In genomic region chr2:174325932-174326879, GRCh38 we compare ENCODE assay signal across 8 cellular contexts. TPM values are rescaled to one million over a fixed set of nuclear protein-coding genes. Genes with fewer than 3 reads are reported as not detected.
A peak's percentile ranks its signal among the peaks of the same experiment; 100 is the strongest.
DNase-seq lines count a peak whose midpoint lies in the region; ATAC-seq, FAIRE-seq and TF ChIP-seq lines count a peak whose summit lies in the region.

No MANE protein-coding gene starts in this region.

- H3K79me2 ChIP-seq in GM12878 (ENCODE audit: control insufficient read depth, insufficient read depth, low read length) = no peaks in the 10 kb centered on the region

- RAD21 ChIA-PET in GM12878 (lab: Charles Lee; ENCODE audit: unreplicated experiment) = interaction anchor here (0.8 kb wide), 1 partner anchor 15 kb away, joined by 3 read pairs; no protein-coding TSS in a partner anchor

- FAIRE-seq in GM12878 (lab: Jason Lieb, UNC) = no peak

- WGBS in GM12878 (ENCODE audit: insufficient coverage, insufficient replicate concordance, low lambda C conversion rate, missing lambda C conversion rate) = under 1% methylated on average over 65 of the region's 69 CpGs
- 3% methylated on average over 55 of the region's 69 CpGs for WGBS in suprapubic skin

- TF ChIP-seq EP300 in GM12878 (IDR thresholded peaks at IDR 0.05; ENCODE audit: borderline replicate concordance in 1 of 2, control insufficient read depth in 1 of 2, low read depth in 2 of 2, low read length in 2 of 2) (no peak), suprapubic skin (IDR thresholded peaks at IDR 0.05) (no peak)

- ATAC-seq in GM12878 (peak; percentile 53), left colon (peak; percentile 41), HG02678 (IDR thresholded peaks at IDR 0.05; ENCODE audit: unreplicated experiment) (no peak)

- CTCF ChIA-PET in GM12878 (lab: Yijun Ruan, JAX) = interaction anchor here (1.2 to 3.0 kb wide), 5 partner anchors 15 to 758 kb away, joined by 3 to 16 read pairs (median 3); no protein-coding TSS in a partner anchor

- H3K4me3 ChIP-seq in GM12878 (peak overlapping the region; percentile 83), suprapubic skin (peak overlapping the region; percentile 57)

- H3K4me1 ChIP-seq in GM12878 (ENCODE audit: control insufficient read depth, insufficient read depth, low read length) (peaks cover 11% of the 10 kb centered on the region), suprapubic skin (peaks cover 33% of the 10 kb centered on the region)

- peak; percentile 26 for DNase-seq in GM04503 (ENCODE audit: low read depth)
- peak; percentile 55 for DNase-seq in NCI-H146 (lab: John Stamatoyannopoulos, UW)
- no peak for DNase-seq in GM12878 (ENCODE audit: low read depth, low spot score)
- no peak for DNase-seq in left colon
- peak; percentile 83 to 86 for DNase-seq in suprapubic skin (ENCODE audit: low spot score in 2 of 2)
- no peak for DNase-seq in cerebellar nuclear complex (lab: John Stamatoyannopoulos, UW)
- no peak for DNase-seq in pons (ENCODE audit: low spot score)

- H3K9me3 ChIP-seq in GM12878 (replicated peaks; ENCODE audit: control insufficient read depth, insufficient read depth, low read length) (no peaks in the 10 kb centered on the region; the same call in 2 of the 3 replicates), suprapubic skin (no peaks in the 10 kb centered on the region)

- peak overlapping the region; percentile 35; the same call in 1 of the 2 replicates for H3K9ac ChIP-seq in GM12878 (ENCODE audit: control insufficient read depth, insufficient read depth, low read length)

- peak overlapping the region; percentile 78 for H2AFZ ChIP-seq in GM12878 (ENCODE audit: control insufficient read depth, low read depth, low read length)

- H3K36me3 ChIP-seq in GM12878 (ENCODE audit: control insufficient read depth in 2 of 2, insufficient read depth in 2 of 2, low read length in 1 of 2) (no peaks in the 10 kb centered on the region), suprapubic skin (no peaks in the 10 kb centered on the region)

- SMC1A ChIA-PET in GM12878 (lab: Charles Lee; ENCODE audit: uncharacterized antibody, unreplicated experiment) = interaction anchor here (0.6 to 0.9 kb wide), 2 partner anchors 21 to 89 kb away, joined by 3 read pairs; no protein-coding TSS in a partner anchor

- no TSS peak for BruUV-seq in GM12878 (replicated peaks; lab: Mats Ljungman, UMichigan)

- H3K27me3 ChIP-seq in GM12878 (replicated peaks in 1 of 2; ENCODE audit: control insufficient read depth in 2 of 2, insufficient read depth in 2 of 2, low read length in 1 of 2) (peaks cover 11 to 27% of the 10 kb centered on the region in 2 experiments), suprapubic skin (peaks cover 64% of the 10 kb centered on the region)

- no peaks in the 10 kb centered on the region for H4K20me1 ChIP-seq in GM12878 (ENCODE audit: control insufficient read depth, insufficient read depth)

- TF ChIP-seq CTCF in GM12878 (IDR thresholded peaks at IDR 0.05 in 2 of 3, conservative IDR thresholded peaks at IDR 0.05 in 1 of 3; ENCODE audit: control insufficient read depth in 2 of 3, extremely low read depth in 1 of 3, insufficient read depth in 1 of 3, low read depth in 3 of 3, low read length in 3 of 3) (no peak), suprapubic skin (IDR thresholded peaks at IDR 0.05) (no peak)

- peak overlapping the region; percentile 97 for H3K4me2 ChIP-seq in GM12878 (ENCODE audit: control insufficient read depth, insufficient read depth)

- no peak for TF ChIP-seq RAD21 in GM12878 (IDR thresholded peaks at IDR 0.05; ENCODE audit: insufficient read depth, low read depth, low read length)

- POLR2A ChIA-PET in GM12878 (lab: Charles Lee) = interaction anchor here (0.6 kb wide), 1 partner anchor 130 kb away, joined by 3 read pairs; no protein-coding TSS in a partner anchor

- intact Hi-C loops in GM12878 (cut with micrococcal nuclease; ENCODE audit: unreplicated experiment) = no loop called here
- intact Hi-C loops in left colon (cut with DNase I, micrococcal nuclease) = no loop called here

- in situ Hi-C loops in GM12878 (cut with MboI) = no loop called here

- TF ChIP-seq POLR2A in GM12878 (IDR thresholded peaks at IDR 0.05; ENCODE audit: low read depth, low read length) = no peak
- TF ChIP-seq POLR2A in suprapubic skin (IDR thresholded peaks at IDR 0.05) = no peak

- no peak overlapping the region for H3K27ac ChIP-seq in GM12878 (ENCODE audit: control insufficient read depth, insufficient read depth)
- peak overlapping the region; percentile 64 for H3K27ac ChIP-seq in suprapubic skin

TF ChIP-seq in GM12878, 131 proteins besides CTCF, POLR2A, EP300 and RAD21 (continues in another document):
- TF ChIP-seq SPI1 (IDR thresholded peaks at IDR 0.05; ENCODE audit: borderline replicate concordance, insufficient read depth, low read depth, low read length) (0 out of 2 replicates have a peak, but pooled peaks have one; percentile 10), MYB (IDR thresholded peaks at IDR 0.05; ENCODE audit: borderline replicate concordance, low read depth, low read length) (no peak), BCLAF1 (IDR thresholded peaks at IDR 0.05) (no peak), ASH2L (IDR thresholded peaks at IDR 0.05; ENCODE audit: borderline replicate concordance, low read depth) (no peak), FOS (IDR thresholded peaks at IDR 0.05; ENCODE audit: borderline replicate concordance, extremely low read depth, insufficient read length) (no peak), HDGF (IDR thresholded peaks at IDR 0.05) (no peak), EGR1 (IDR thresholded peaks at IDR 0.05; ENCODE audit: borderline replicate concordance in 1 of 2, low read depth in 2 of 2, low read length in 2 of 2) (0 out of 3 replicates have a peak, but pooled peaks of 1 of the 2 experiments have one; percentile 14)
- TF ChIP-seq, protein P1, sequence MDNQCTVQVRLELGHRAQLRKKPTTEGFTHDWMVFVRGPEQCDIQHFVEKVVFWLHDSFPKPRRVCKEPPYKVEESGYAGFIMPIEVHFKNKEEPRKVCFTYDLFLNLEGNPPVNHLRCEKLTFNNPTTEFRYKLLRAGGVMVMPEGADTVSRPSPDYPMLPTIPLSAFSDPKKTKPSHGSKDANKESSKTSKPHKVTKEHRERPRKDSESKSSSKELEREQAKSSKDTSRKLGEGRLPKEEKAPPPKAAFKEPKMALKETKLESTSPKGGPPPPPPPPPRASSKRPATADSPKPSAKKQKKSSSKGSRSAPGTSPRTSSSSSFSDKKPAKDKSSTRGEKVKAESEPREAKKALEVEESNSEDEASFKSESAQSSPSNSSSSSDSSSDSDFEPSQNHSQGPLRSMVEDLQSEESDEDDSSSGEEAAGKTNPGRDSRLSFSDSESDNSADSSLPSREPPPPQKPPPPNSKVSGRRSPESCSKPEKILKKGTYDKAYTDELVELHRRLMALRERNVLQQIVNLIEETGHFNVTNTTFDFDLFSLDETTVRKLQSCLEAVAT (IDR thresholded peaks at IDR 0.05) = no peak

RNA-seq across cellular contexts. Expression of gene SP9, which starts 8.5 kb away (rescaled TPM):
- total RNA-seq in GM12878 (2013; cell fraction: nucleolus; rRNA removed) = not detected in 2 replicates
- total RNA-seq in GM12878 (2014; rRNA removed) (not detected in 2 replicates), GM12878 (2014; rRNA removed; fragmentation: Illumina TruSeq; extraction: Trizol) (not detected in 2 replicates), GM12878 (2021) (not detected in 2 replicates), left colon (not detected), suprapubic skin (1 to 10 TPM in 1 of 4 donors, under 1 TPM in 3; 0.23 to 1.8 (median 0.44) TPM)
- polyA plus RNA-seq in GM12878 (2011; ENCODE audit: low read depth) = not detected
- polyA plus RNA-seq in GM12878 (2011; rRNA removed) (not detected in 2 replicates), GM12878 (2014; fragmentation: Illumina TruSeq; extraction: Trizol) (not detected in 2 replicates), GM12878 (2014; fragmentation: Nextera tagmentation; extraction: Ambion mirVana) (not detected), GM12878 (2014; rRNA removed) (not detected in 2 replicates), GM12878 (2016; fragmentation: Nextera tagmentation; extraction: Ambion mirVana) (not detected)
- polyA plus RNA-seq in GM12878 (2011; cell fraction: cytosol; rRNA removed) = not detected in 2 replicates
- polyA plus RNA-seq in GM12878 (2011; cell fraction: nucleus; rRNA removed) = not detected in 2 replicates
- not detected in 2 replicates for polyA plus RNA-seq in GM12878 (2012)
- polyA minus RNA-seq in GM12878 (2011; rRNA and poly(A)+ RNA removed) = not detected in 2 replicates
- not detected in 2 replicates for polyA minus RNA-seq in GM12878 (2011; cell fraction: cytosol; rRNA and poly(A)+ RNA removed)
- polyA minus RNA-seq in GM12878 (2011; cell fraction: nucleus; rRNA and poly(A)+ RNA removed) = not detected in 2 replicates

Comparison
In these comparisons a context has a peak if more than half of its experiments do, and no peak if none do; other contexts are left out.
1. DNase-seq: peak in GM04503 (single experiment), NCI-H146 (single experiment) and suprapubic skin (2 of 2); none in GM12878 (single experiment), left colon (0 of 2), cerebellar nuclear complex (0 of 2) and pons (single experiment).